8 cellular contexts compared by ENCODE assay signal in genomic region chr6:27132532-27133280, GRCh38.
DNase-seq lines count a peak whose midpoint lies in the region; ATAC-seq and TF ChIP-seq lines count a peak whose summit lies in the region.

No MANE protein-coding gene starts in this region.

- H3K9me3 ChIP-seq in IMR-90 (ENCODE audit: control insufficient read depth, insufficient read depth, low read length) (no peaks in the 10 kb centered on the region), OCI-LY7 (ENCODE audit: low read length) (peaks cover 8% of the 10 kb centered on the region; the same call in 1 of the 2 replicates), esophagus squamous epithelium (no peaks in the 10 kb centered on the region), muscle layer of colon (ENCODE audit: low read length) (no peaks in the 10 kb centered on the region)

- H3K36me3 ChIP-seq in IMR-90 (ENCODE audit: control insufficient read depth, insufficient read depth, low read length) (no peaks in the 10 kb centered on the region), OCI-LY7 (ENCODE audit: insufficient read depth, low read length) (peaks cover 8% of the 10 kb centered on the region; the same call in 1 of the 2 replicates), esophagus squamous epithelium (no peaks in the 10 kb centered on the region), muscle layer of colon (ENCODE audit: insufficient read depth, low read length) (no peaks in the 10 kb centered on the region)

- peak overlapping the region; percentile 80 for H2BK5ac ChIP-seq in IMR-90 (ENCODE audit: low read depth, low read length, poor library complexity, severe bottlenecking)

- no peak for TF ChIP-seq RAD21 in IMR-90 (IDR thresholded peaks at IDR 0.05; ENCODE audit: low read length)

- H4K20me1 ChIP-seq in IMR-90 (ENCODE audit: insufficient read depth, low read length) = peaks cover 5% of the 10 kb centered on the region; the same call in 1 of the 2 replicates
- H4K20me1 ChIP-seq in OCI-LY7 (ENCODE audit: insufficient read depth, low read length) = no peaks in the 10 kb centered on the region

- ATAC-seq in GM21576 (IDR thresholded peaks at IDR 0.05; ENCODE audit: unreplicated experiment) (peak; percentile 66), IMR-90 (ENCODE audit: low read depth) (peak; percentile 89)

- 0 out of 2 replicates have a peak overlapping the region, but pooled peaks have one; percentile 49 for H3K14ac ChIP-seq in IMR-90 (replicated peaks; ENCODE audit: low read depth, low read length)

- peak overlapping the region; percentile 8 for H2AK9ac ChIP-seq in IMR-90 (replicated peaks; ENCODE audit: low read depth, low read length, poor library complexity)

- DNase-seq in DMS114 treated with DMSO at 0.1 percent for 48 hours (lab: John Stamatoyannopoulos, UW; ENCODE audit: unreplicated experiment) (peak; percentile 100), IMR-90 (peak; percentile 100), OCI-LY7 (ENCODE audit: low spot score) (peak; percentile 98), activated T-cell treated with anti-CD3 and anti-CD28 coated beads for 48 hours (ENCODE audit: low read depth) (peak; percentile 84), esophagus squamous epithelium (lab: John Stamatoyannopoulos, UW) (peak; percentile 68)
- DNase-seq in stimulated activated CD8-positive, alpha-beta memory T cell treated with anti-CD3 and anti-CD28 coated beads, Interleukin-7, amount 100 ng/mL, for 24 hours (ENCODE audit: low read depth) = peak; percentile 69

- no peak overlapping the region; a peak in 1 of 4 replicates for H4K8ac ChIP-seq in IMR-90 (ENCODE audit: low read depth in 2 of 2, low read length in 2 of 2)

- H3K56ac ChIP-seq in IMR-90 (ENCODE audit: extremely low read depth, insufficient read depth, low read length) = no peak overlapping the region; the same call in 1 of the 2 replicates

- H2AFZ ChIP-seq in IMR-90 (replicated peaks; ENCODE audit: low read length, poor library complexity) = peak overlapping the region; percentile 83
- no peak overlapping the region for H2AFZ ChIP-seq in OCI-LY7 (ENCODE audit: low read length)

- peak overlapping the region; percentile 65; the same call in 1 of the 2 replicates for H3K23ac ChIP-seq in IMR-90 (ENCODE audit: low read depth, low read length)

- WGBS in IMR-90 (ENCODE audit: extremely low coverage in 2 of 2, insufficient read length in 1 of 2), 2 experiments = 0% methylated on average over 26 of the region's 53 CpGs; no CpG with 5 or more reads in 1 of the 2 experiments
- WGBS in esophagus squamous epithelium, 2 donors = 0 to 2% methylated on average over 11 to 12 of the region's 53 CpGs

- H3K9ac ChIP-seq in IMR-90 (ENCODE audit: low read depth, low read length) = peak overlapping the region; percentile 73
- no peak overlapping the region for H3K9ac ChIP-seq in muscle layer of colon (ENCODE audit: low read length)

- H3K27me3 ChIP-seq in IMR-90 (ENCODE audit: control insufficient read depth, insufficient read depth, low read length) = no peaks in the 10 kb centered on the region
- H3K27me3 ChIP-seq in esophagus squamous epithelium = no peaks in the 10 kb centered on the region
- H3K27me3 ChIP-seq in muscle layer of colon (ENCODE audit: control insufficient read depth in 1 of 2, insufficient read depth in 2 of 2, low read length in 2 of 2) = no peaks in the 10 kb centered on the region

- H3K4ac ChIP-seq in IMR-90 (ENCODE audit: low read depth, low read length) = peak overlapping the region; percentile 49

- H3K9me1 ChIP-seq in IMR-90 (ENCODE audit: insufficient read depth, low read length) = no peaks in the 10 kb centered on the region

- peak overlapping the region; percentile 53 for H4K91ac ChIP-seq in IMR-90 (ENCODE audit: insufficient read depth, low read depth, low read length)

- H2BK120ac ChIP-seq in IMR-90 (ENCODE audit: low read depth, low read length) = no peak overlapping the region

- H3K4me2 ChIP-seq in IMR-90 (ENCODE audit: low read depth, low read length) (peak overlapping the region; percentile 88), OCI-LY7 (ENCODE audit: low read length) (peak overlapping the region; percentile 98)

- CTCF ChIA-PET in IMR-90 (lab: Yijun Ruan, JAX) = interaction anchor here (1.0 to 1.6 kb wide), 2 partner anchors 14 to 19 kb away, joined by 3 to 8 read pairs; a partner anchor contains a TSS
- CTCF ChIA-PET in OCI-LY7 (lab: Charles Lee; ENCODE audit: unreplicated experiment) = interaction anchor here (1.1 kb wide), 1 partner anchor 675 kb away, joined by 3 read pairs; a partner anchor contains a TSS

- H3K4me1 ChIP-seq in IMR-90 (ENCODE audit: control insufficient read depth, insufficient read depth, low read length) = no peaks in the 10 kb centered on the region
- peaks cover 74% of the 10 kb centered on the region for H3K4me1 ChIP-seq in OCI-LY7 (ENCODE audit: insufficient read depth, low read length, poor library complexity, severe bottlenecking)
- peaks cover 0 to 39% (median 5%) of the 10 kb centered on the region in 3 donors for H3K4me1 ChIP-seq in esophagus squamous epithelium
- peaks cover 7% of the 10 kb centered on the region for H3K4me1 ChIP-seq in muscle layer of colon (ENCODE audit: insufficient read depth, low read length)

- H4K5ac ChIP-seq in IMR-90 (ENCODE audit: low read depth, low read length) = no peak overlapping the region

- peaks cover 0 to 2% of the 10 kb centered on the region in 2 experiments; a peak in 1 of 4 replicates for H3K79me1 ChIP-seq in IMR-90 (ENCODE audit: low read depth in 1 of 2, low read length in 2 of 2)

- H2BK20ac ChIP-seq in IMR-90 (ENCODE audit: low read depth, low read length) = no peak overlapping the region

- BruUV-seq in IMR-90 (replicated peaks; lab: Mats Ljungman, UMichigan) = no TSS peak
- BruUV-seq in OCI-LY7 (replicated peaks; lab: Mats Ljungman, UMichigan) = no TSS peak

- H3K18ac ChIP-seq in IMR-90 (ENCODE audit: low read depth, low read length) = no peak overlapping the region

- POLR2A ChIA-PET in IMR-90 (lab: Charles Lee; ENCODE audit: unreplicated experiment) = interaction anchor here (0.5 to 1.7 kb wide), 8 partner anchors 13 to 1105 kb away, joined by 3 to 21 read pairs (median 12); partner anchors contain the start of gene HMGN4
- POLR2A ChIA-PET in OCI-LY7 (lab: Charles Lee) = interaction anchor here (0.5 to 10.1 kb wide), 34 partner anchors 14 to 1110 kb away, joined by 3 to 235 read pairs (median 5); a partner anchor contains a TSS

- dilution Hi-C loops in IMR-90 (cut with HindIII; ENCODE audit: low sequenced_read_pairs, unreplicated experiment) = loop anchor here (25.0 kb wide), 1 partner anchor 755 kb away; a partner anchor contains a TSS

- no peak overlapping the region for H2BK15ac ChIP-seq in IMR-90 (ENCODE audit: low read depth, low read length)

- intact Hi-C loops in IMR-90 (cut with micrococcal nuclease) = loop anchor here (1.0 to 5.0 kb wide), 4 partner anchors 14 to 935 kb away; a partner anchor contains a TSS
- intact Hi-C loops in OCI-LY7 (cut with micrococcal nuclease; ENCODE audit: unreplicated experiment) = loop anchor here (1.0 to 10.0 kb wide), 13 partner anchors 14 to 1742 kb away; a partner anchor contains a TSS
- intact Hi-C loops in esophagus squamous epithelium (cut with DNase I) = loop anchor here (10.0 kb wide), 1 partner anchor 1008 kb away; a partner anchor contains a TSS

- H3K79me2 ChIP-seq in OCI-LY7 (ENCODE audit: insufficient read depth, low read depth, low read length) = peaks cover 7% of the 10 kb centered on the region; the same call in 1 of the 2 replicates

- H3K4me3 ChIP-seq in IMR-90 (ENCODE audit: insufficient read depth, low read depth, low read length) (peak overlapping the region; percentile 50), OCI-LY7 (ENCODE audit: low read depth, low read length, poor library complexity, severe bottlenecking) (peak overlapping the region; percentile 79), esophagus squamous epithelium (peak overlapping the region; percentile 45 to 71 (median 58)), muscle layer of colon (ENCODE audit: low read depth in 1 of 2, low read length in 2 of 2) (peak overlapping the region; percentile 50 to 73)

- H2AK5ac ChIP-seq in IMR-90 (ENCODE audit: low read depth, low read length) = peak overlapping the region; percentile 14; the same call in 1 of the 2 replicates

- H3K9me2 ChIP-seq in OCI-LY7 (ENCODE audit: insufficient read depth, low read length) = no peaks in the 10 kb centered on the region

- TF ChIP-seq CTCF in IMR-90 (conservative IDR thresholded peaks at IDR 0.05; ENCODE audit: low read depth, low read length) = no peak
- TF ChIP-seq CTCF in OCI-LY7 (conservative IDR thresholded peaks at IDR 0.05; ENCODE audit: low read length) = no peak
- no peak for TF ChIP-seq CTCF in esophagus squamous epithelium (IDR thresholded peaks at IDR 0.05)

- H3K27ac ChIP-seq in IMR-90 (ENCODE audit: insufficient read depth, low read length) = peak overlapping the region; percentile 79
- H3K27ac ChIP-seq in OCI-LY7 (ENCODE audit: low read depth, low read length, poor library complexity, severe bottlenecking) = peak overlapping the region; percentile 99
- peak overlapping the region; percentile 91 to 98 (median 95) for H3K27ac ChIP-seq in esophagus squamous epithelium
- H3K27ac ChIP-seq in muscle layer of colon (ENCODE audit: low read depth, low read length) = peak overlapping the region; percentile 74

- TF ChIP-seq POLR2A in IMR-90 (IDR thresholded peaks at IDR 0.05; ENCODE audit: low read depth, low read length) (peak; percentile 99), esophagus squamous epithelium (IDR thresholded peaks at IDR 0.05) (peak; percentile 7 to 99 (median 98))

- in situ Hi-C loops in IMR-90 (cut with MboI; ENCODE audit: low sequenced_read_pairs) = loop anchor here (10.0 to 25.0 kb wide), 3 partner anchors 845 to 1098 kb away; a partner anchor contains a TSS

TF ChIP-seq in IMR-90, 13 proteins besides CTCF, POLR2A, EP300 and RAD21:
- TF ChIP-seq MAZ (IDR thresholded peaks at IDR 0.05; ENCODE audit: borderline replicate concordance, low read depth, low read length) (0 out of 2 replicates have a peak, but pooled peaks have one; percentile 17), CEBPB (IDR thresholded peaks at IDR 0.05; ENCODE audit: low read depth, low read length) (no peak), FOS (IDR thresholded peaks at IDR 0.05; ENCODE audit: low read depth, low read length) (peak; percentile 46; the same call in 1 of the 2 replicates), BHLHE40 (IDR thresholded peaks at IDR 0.05; ENCODE audit: low read depth, low read length) (0 out of 2 replicates have a peak, but pooled peaks have one; percentile 1), NFE2L2 (IDR thresholded peaks at IDR 0.05; ENCODE audit: low read depth, low read length) (peak; percentile 46; the same call in 1 of the 2 replicates)

Comparison
In these comparisons a context has a peak if more than half of its experiments do, and no peak if none do; other contexts are left out.
1. Peak in every context shown above with its lines: DNase-seq, ATAC-seq, H3K4me3 ChIP-seq and H3K27ac ChIP-seq.